1 cellular context compared by ENCODE assay signal in genomic region chr20:47735412-47736400, GRCh38.
TF ChIP-seq lines count a peak whose summit lies in the region.

No MANE protein-coding gene starts in this region.

TF ChIP-seq in K562, 482 proteins besides CTCF, POLR2A, EP300 and RAD21 (continued from another document):
- TF ChIP-seq GTF3C2 (IDR thresholded peaks at IDR 0.05; ENCODE audit: borderline replicate concordance, extremely low read depth, insufficient read length) = no peak
- TF ChIP-seq KDM2B (CRISPR knock-in tag; IDR thresholded peaks at IDR 0.05) = no peak
- TF ChIP-seq GABPA (tag; conservative IDR thresholded peaks at IDR 0.05; ENCODE audit: low read depth) = 0 out of 2 replicates have a peak, but pooled peaks have one; percentile 29
- TF ChIP-seq CBFB (CRISPR knock-in tag; IDR thresholded peaks at IDR 0.05) = no peak
- TF ChIP-seq SMARCB1 (IDR thresholded peaks at IDR 0.05; ENCODE audit: insufficient read length, low read depth) = no peak
- TF ChIP-seq ZBTB11 (CRISPR knock-in tag; IDR thresholded peaks at IDR 0.05) = peak in 1 of 3 experiments; percentile 87; a peak in 2 of 6 replicates
- TF ChIP-seq TAF9B (IDR thresholded peaks at IDR 0.05; ENCODE audit: partially characterized antibody) = no peak
- TF ChIP-seq BDP1 (IDR thresholded peaks at IDR 0.05; ENCODE audit: insufficient read depth, insufficient read length) = no peak
- no peak for TF ChIP-seq ZBTB34 (CRISPR knock-in tag; IDR thresholded peaks at IDR 0.05)
- TF ChIP-seq CEBPG (CRISPR knock-in tag; IDR thresholded peaks at IDR 0.05) = peak; percentile 20; the same call in 1 of the 2 replicates
- peak; percentile 56 to 82; a peak in 3 of 4 replicates for TF ChIP-seq CEBPG (tag; conservative IDR thresholded peaks at IDR 0.05 in 1 of 2, IDR thresholded peaks at IDR 0.05 in 1 of 2)
- peak; percentile 9; the same call in 1 of the 2 replicates for TF ChIP-seq RFX1 (IDR thresholded peaks at IDR 0.05)
- peak; percentile 49; the same call in 1 of the 2 replicates for TF ChIP-seq PKNOX1 (IDR thresholded peaks at IDR 0.05)
- TF ChIP-seq ID3 (CRISPR knock-in tag; IDR thresholded peaks at IDR 0.05) = no peak
- no peak for TF ChIP-seq ID3 (tag; IDR thresholded peaks at IDR 0.05)
- TF ChIP-seq REST (CRISPR knock-in tag; IDR thresholded peaks at IDR 0.05; ENCODE audit: low read depth) = peak; percentile 88
TF ChIP-seq in K562: peak in this region for 7.
